Comparison of ENCODE assay signal across 26 cellular contexts in the genomic region with DNA sequence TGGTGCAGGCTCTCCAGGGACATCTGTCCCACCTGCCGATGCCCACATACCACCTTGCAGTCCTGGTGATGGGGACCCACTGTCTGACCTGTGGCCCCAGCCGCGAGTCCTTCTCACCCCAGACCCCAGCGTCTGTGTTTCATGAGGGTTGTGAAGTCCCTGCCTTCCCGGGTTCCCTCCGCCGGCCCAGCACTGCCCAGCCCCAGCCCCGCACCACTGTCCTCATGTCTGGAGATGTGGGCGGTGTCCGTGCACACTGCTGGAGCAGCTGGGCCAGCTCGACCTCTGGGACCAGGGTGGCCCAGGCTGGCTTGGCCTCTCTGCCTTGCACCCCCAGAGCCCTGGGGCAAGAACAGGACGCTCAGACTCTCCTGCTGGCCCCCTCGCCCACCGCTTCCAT.
DNase-seq lines count a peak whose midpoint lies in the region; ATAC-seq and TF ChIP-seq lines count a peak whose summit lies in the region.
"Had no signal": no experiment of that assay in that cellular context is flagged by ENCODE, and none has a peak within 500 bp of the region (broad histone marks: within the 10 kb centered on the region; RNA-seq: fewer than 3 reads in every experiment).

No MANE protein-coding gene starts in this region.

- H3K4me3 ChIP-seq in right atrium auricular region: no peak overlapping the region
- no peak overlapping the region for H3K4me3 ChIP-seq in right cardiac atrium (ENCODE audit: low read length)
- no peak overlapping the region for H3K4me3 ChIP-seq in endodermal cell (ENCODE audit: low read length)
- no peak overlapping the region for H3K4me3 ChIP-seq in thyroid gland (replicated peaks in 1 of 3)
- H3K4me3 ChIP-seq in prostate gland: no peak overlapping the region
- H3K4me3 ChIP-seq: coronary artery, left ventricle myocardium inferior, MG63, sigmoid colon, transverse colon had no signal

- intact Hi-C loops in right cardiac atrium (cut with DNase I) (loop anchor here in 1 of 4 donors (10.0 kb wide), 1 partner anchor 303 kb away; a partner anchor contains a TSS), thyroid gland (cut with DNase I) (no loop called here), prostate gland (cut with DNase I) (no loop called here)

- H3K4me3 Mint-ChIP-seq in T-cell (peak overlapping the region in 2 of 3 donors; percentile 41 to 78), endodermal cell (no peak overlapping the region)
- H3K4me3 Mint-ChIP-seq: mesothelial cell of epicardium; natural killer cell treated with Interleukin-12 subunit alpha and Interleukin-12 subunit beta and Interleukin-15 and Interleukin-18, amount 100 ng/mL, for 72 hours; stimulated activated naive CD8-positive, alpha-beta T cell treated with anti-CD3 and anti-CD28 coated beads, Interleukin-15, Interleukin-2, amounts not matched to agents 100 ng/mL and 50 ng/mL, for 24 hours had no signal

- CTCF ChIA-PET in T-cell (lab: Charles Lee): no interaction called here

- H3K27ac ChIP-seq in right atrium auricular region: peak overlapping the region; percentile 86 to 94
- no peak overlapping the region for H3K27ac ChIP-seq in right cardiac atrium (ENCODE audit: low read length)
- no peak overlapping the region for H3K27ac ChIP-seq in endodermal cell (ENCODE audit: low read depth, low read length)
- peak overlapping the region in 2 of 3 donors; percentile 3 to 81 for H3K27ac ChIP-seq in thyroid gland
- H3K27ac ChIP-seq in prostate gland: no peak overlapping the region
- H3K27ac ChIP-seq: coronary artery, left ventricle myocardium inferior, parathyroid adenoma, sigmoid colon, transverse colon had no signal

- TF ChIP-seq POLR2A in thyroid gland (IDR thresholded peaks at IDR 0.05): no peak
- TF ChIP-seq POLR2A in prostate gland (IDR thresholded peaks at IDR 0.05): no peak

- H3K4me1 Mint-ChIP-seq in T-cell (peaks cover 44 to 55% (median 48%) of the 10 kb centered on the region in 3 donors), endodermal cell (peaks cover 46% of the 10 kb centered on the region)

- no peaks in the 10 kb centered on the region for H3K27me3 ChIP-seq in right atrium auricular region
- H3K27me3 ChIP-seq in right cardiac atrium (ENCODE audit: control insufficient read depth, insufficient read depth): no peaks in the 10 kb centered on the region
- H3K27me3 ChIP-seq in endodermal cell (ENCODE audit: control insufficient read depth, insufficient read depth, low read length, poor library complexity, severe bottlenecking): no peaks in the 10 kb centered on the region
- H3K27me3 ChIP-seq in thyroid gland: no peaks in the 10 kb centered on the region
- no peaks in the 10 kb centered on the region for H3K27me3 ChIP-seq in prostate gland (replicated peaks; ENCODE audit: insufficient read depth)
- H3K27me3 ChIP-seq: MG63, sigmoid colon, transverse colon had no signal

- POLR2A ChIA-PET in T-cell (lab: Charles Lee): no interaction called here

- peak overlapping the region in 1 of 2 donors; percentile 79 for H3K27ac Mint-ChIP-seq in T-cell
- H3K27ac Mint-ChIP-seq in endodermal cell: peak overlapping the region; percentile 17
- H3K27ac Mint-ChIP-seq: natural killer cell treated with Interleukin-12 subunit alpha and Interleukin-12 subunit beta and Interleukin-15 and Interleukin-18, amount 100 ng/mL, for 72 hours; stimulated activated naive CD8-positive, alpha-beta T cell treated with anti-CD3 and anti-CD28 coated beads, Interleukin-15, Interleukin-2, amounts not matched to agents 100 ng/mL and 50 ng/mL, for 24 hours had no signal

- H3K9me3 Mint-ChIP-seq in T-cell (no peaks in the 10 kb centered on the region), endodermal cell (peaks cover 5% of the 10 kb centered on the region)
- H3K9me3 Mint-ChIP-seq: mesothelial cell of epicardium; natural killer cell treated with Interleukin-12 subunit alpha and Interleukin-12 subunit beta and Interleukin-15 and Interleukin-18, amount 100 ng/mL, for 72 hours; stimulated activated naive CD8-positive, alpha-beta T cell treated with anti-CD3 and anti-CD28 coated beads, Interleukin-15, Interleukin-2, amounts not matched to agents 100 ng/mL and 50 ng/mL, for 24 hours had no signal

- DNase-seq in right atrium auricular region (ENCODE audit: low spot score) (no peak), right cardiac atrium (no peak), T-cell (no peak), endodermal cell (no peak), thyroid gland (no peak), prostate gland (ENCODE audit: low spot score) (no peak), MV-4-11 (lab: John Stamatoyannopoulos, UW) (no peak)
- DNase-seq in activated CD4-positive, alpha-beta T cell treated with anti-CD3 and anti-CD28 coated beads for 1 hour: no peak
- DNase-seq: activated CD4-positive, alpha-beta T cell treated with anti-CD3 and anti-CD28 coated beads, Interleukin-2, amount 50 U/mL, for 48 hours; activated gamma-delta T cell; amniotic stem cell; DMS153; GDM1; left ventricle myocardium inferior; MG63; NCI-H1436 treated with DMSO at 0.1 percent for 48 hours; NCI-H2107; PC-3; Right ventricle myocardium superior; sigmoid colon; transverse colon had no signal

- H3K36me3 ChIP-seq in right atrium auricular region (no peaks in the 10 kb centered on the region), endodermal cell (ENCODE audit: control insufficient read depth, insufficient read depth, low read length) (no peaks in the 10 kb centered on the region), thyroid gland (no peaks in the 10 kb centered on the region), prostate gland (no peaks in the 10 kb centered on the region)
- H3K36me3 ChIP-seq: left ventricle myocardium inferior, MG63, sigmoid colon, transverse colon had no signal

- H3K27me3 Mint-ChIP-seq in T-cell (peaks cover 0 to 19% of the 10 kb centered on the region in 2 donors), endodermal cell (ENCODE audit: insufficient read depth) (no peaks in the 10 kb centered on the region)
- H3K27me3 Mint-ChIP-seq: stimulated activated naive CD8-positive, alpha-beta T cell treated with anti-CD3 and anti-CD28 coated beads, Interleukin-15, Interleukin-2, amounts not matched to agents 100 ng/mL and 50 ng/mL, for 24 hours had no signal

- H3K36me3 Mint-ChIP-seq in T-cell (no peaks in the 10 kb centered on the region), endodermal cell (ENCODE audit: low read depth) (no peaks in the 10 kb centered on the region)
- H3K36me3 Mint-ChIP-seq: mesothelial cell of epicardium; natural killer cell treated with Interleukin-12 subunit alpha and Interleukin-12 subunit beta and Interleukin-15 and Interleukin-18, amount 100 ng/mL, for 72 hours had no signal

- no peak for TF ChIP-seq CTCF in right atrium auricular region (IDR thresholded peaks at IDR 0.05)
- TF ChIP-seq CTCF in endodermal cell (conservative IDR thresholded peaks at IDR 0.05): no peak
- no peak for TF ChIP-seq CTCF in thyroid gland (IDR thresholded peaks at IDR 0.05)
- TF ChIP-seq CTCF in prostate gland (IDR thresholded peaks at IDR 0.05): no peak

- 95% methylated on average over 14 of the region's 14 CpGs for WGBS in right cardiac atrium
- 87 to 98% methylated on average over 6 to 14 of the region's 14 CpGs for WGBS in endodermal cell (ENCODE audit: insufficient coverage in 1 of 2, insufficient read length in 1 of 2), 2 experiments
- 89 to 95% methylated on average over 11 to 14 of the region's 14 CpGs for WGBS in thyroid gland, 2 donors
- WGBS in prostate gland: 89% methylated on average over 14 of the region's 14 CpGs

- H3K9ac ChIP-seq in endodermal cell (ENCODE audit: extremely low read depth, low read length, poor library complexity, severe bottlenecking): no peak overlapping the region
- H3K9ac ChIP-seq: parathyroid adenoma had no signal

- H3K9me3 ChIP-seq in right atrium auricular region: no peaks in the 10 kb centered on the region
- no peaks in the 10 kb centered on the region for H3K9me3 ChIP-seq in right cardiac atrium (ENCODE audit: control insufficient read depth, low read length)
- H3K9me3 ChIP-seq in endodermal cell (ENCODE audit: control insufficient read depth, low read length): no peaks in the 10 kb centered on the region
- H3K9me3 ChIP-seq in thyroid gland: no peaks in the 10 kb centered on the region
- no peaks in the 10 kb centered on the region for H3K9me3 ChIP-seq in prostate gland
- H3K9me3 ChIP-seq: left ventricle myocardium inferior, MG63, sigmoid colon, transverse colon had no signal

- no peak for ATAC-seq in right cardiac atrium
- ATAC-seq in T-cell (replicated peaks in 1 of 4): no peak
- ATAC-seq: natural killer cell treated with Interleukin-12 subunit alpha and Interleukin-12 subunit beta and Interleukin-15 and Interleukin-18, amount 100 ng/mL, for 72 hours; PC-3 had no signal

- H3K4me1 ChIP-seq in right atrium auricular region (peaks cover 0 to 83% of the 10 kb centered on the region in 2 donors), right cardiac atrium (ENCODE audit: control insufficient read depth, insufficient read depth, low read length) (peaks cover 9% of the 10 kb centered on the region), endodermal cell (ENCODE audit: control insufficient read depth, insufficient read depth, low read length) (peaks cover 35% of the 10 kb centered on the region), thyroid gland (peaks cover 51 to 85% of the 10 kb centered on the region in 2 donors), prostate gland (replicated peaks) (no peaks in the 10 kb centered on the region)

Comparison
In these comparisons a context has a peak if more than half of its experiments do, and no peak if none do; other contexts are left out.
1. H3K27ac ChIP-seq: peak in right atrium auricular region (2 of 2) and thyroid gland (2 of 3); none in right cardiac atrium (single experiment), endodermal cell (single experiment) and prostate gland (0 of 2).